8 cellular contexts compared by ENCODE assay signal in the genomic region with DNA sequence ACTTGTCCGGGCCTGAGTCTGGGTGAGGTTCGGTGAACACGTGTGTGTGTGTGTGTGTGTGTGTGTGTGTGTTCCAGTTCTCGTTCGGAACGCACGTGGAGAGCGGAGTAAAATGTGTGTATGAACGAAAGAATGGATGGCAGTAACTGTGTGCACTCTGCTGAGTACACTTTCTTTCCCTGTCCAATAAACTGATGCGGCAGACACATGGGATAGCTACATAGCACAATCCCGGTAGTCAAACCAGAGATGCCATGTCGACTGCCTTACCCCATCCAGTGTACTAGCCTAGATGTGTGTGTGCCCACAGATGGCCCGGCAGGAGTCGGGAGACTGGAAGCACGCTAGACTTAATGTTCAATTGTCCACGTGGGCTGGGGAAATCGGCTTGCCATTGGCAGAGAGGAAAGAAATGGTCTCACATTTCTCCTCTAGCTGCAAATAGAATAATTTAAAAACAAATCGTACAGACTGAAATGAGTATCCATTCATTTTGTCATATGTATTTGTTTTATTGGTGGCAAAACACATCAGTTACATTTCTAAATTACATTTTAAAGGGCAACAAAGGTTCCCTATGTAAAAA.
DNase-seq lines count a peak whose midpoint lies in the region; TF ChIP-seq lines count a peak whose summit lies in the region.

No MANE protein-coding gene starts in this region.

- H3K9ac ChIP-seq in Loucy (ENCODE audit: low read depth, low read length, poor library complexity, severe bottlenecking): peak overlapping the region; percentile 74

- TF ChIP-seq CTCF in Loucy (conservative IDR thresholded peaks at IDR 0.05; ENCODE audit: low read length): no peak

- H3K9me2 ChIP-seq in Loucy (replicated peaks; ENCODE audit: low read depth, low read length): no peaks in the 10 kb centered on the region

- no peaks in the 10 kb centered on the region for H3K9me3 Mint-ChIP-seq in activated T-cell treated with anti-CD3 and anti-CD28 coated beads, Interleukin-2, amount 50 U/mL, for 24 hours

- peak overlapping the region; percentile 85 for H3K27ac Mint-ChIP-seq in activated T-cell treated with anti-CD3 and anti-CD28 coated beads, Interleukin-2, amount 50 U/mL, for 24 hours

- peaks cover 18% of the 10 kb centered on the region for H4K20me1 ChIP-seq in Loucy (ENCODE audit: insufficient read depth, low read length, poor library complexity, severe bottlenecking)

- no peaks in the 10 kb centered on the region for H3K27me3 ChIP-seq in Loucy (ENCODE audit: insufficient read depth, low read length, poor library complexity, severe bottlenecking)

- H3K79me2 ChIP-seq in Loucy (ENCODE audit: insufficient read depth, low read length): peaks cover 37% of the 10 kb centered on the region

- peak overlapping the region; percentile 72 for H3K4me2 ChIP-seq in Loucy (ENCODE audit: low read depth, low read length, poor library complexity, severe bottlenecking)

- H3K4me3 ChIP-seq in Loucy (ENCODE audit: low read length, poor library complexity, severe bottlenecking) (peak overlapping the region; percentile 82), iPS-18c (ENCODE audit: insufficient read depth, low read depth, low read length) (peak overlapping the region; percentile 89), skeletal muscle cell (ENCODE audit: low read depth, low read length) (peak overlapping the region; percentile 95)

- H2AFZ ChIP-seq in Loucy (ENCODE audit: low read length): peak overlapping the region; percentile 93

- DNase-seq in activated T-cell treated with anti-CD3 and anti-CD28 coated beads, Interleukin-2, amount 50 U/mL, for 24 hours: no peak
- DNase-seq in activated T-cell treated with anti-CD3 and anti-CD28 coated beads, Interleukin-2, amount 50 U/mL, for 1 hour: no peak
- DNase-seq in HCEC 1CT: peak; percentile 90
- peak; percentile 89 for DNase-seq in RKO (ENCODE audit: low spot score)
- DNase-seq in T47D (ENCODE audit: low read depth in 1 of 2, low spot score in 1 of 2): peak; percentile 70 to 94
- DNase-seq in skeletal muscle cell (ENCODE audit: low read depth): peak; percentile 91

- H3K4me1 ChIP-seq in Loucy (ENCODE audit: insufficient read depth, low read length, poor library complexity, severe bottlenecking): peaks cover 26% of the 10 kb centered on the region

- no peaks in the 10 kb centered on the region for H3K36me3 Mint-ChIP-seq in activated T-cell treated with anti-CD3 and anti-CD28 coated beads, Interleukin-2, amount 50 U/mL, for 24 hours (ENCODE audit: low read depth)

- peak overlapping the region; percentile 75 for H3K4me3 Mint-ChIP-seq in activated T-cell treated with anti-CD3 and anti-CD28 coated beads, Interleukin-2, amount 50 U/mL, for 24 hours

- no peaks in the 10 kb centered on the region for H3K36me3 ChIP-seq in Loucy (ENCODE audit: insufficient read depth, low read length)

- no peaks in the 10 kb centered on the region for H3K9me3 ChIP-seq in Loucy (ENCODE audit: insufficient read depth, low read depth, low read length)
- H3K9me3 ChIP-seq in iPS-18c (ENCODE audit: control insufficient read depth, insufficient read depth, low read length): no peaks in the 10 kb centered on the region

- in situ Hi-C loops in T47D (cut with HindIII; ENCODE audit: low pct_unique_long_range_greater_than_20kb, low sequenced_read_pairs): no loop called here

- peaks cover 20% of the 10 kb centered on the region for H3K4me1 Mint-ChIP-seq in activated T-cell treated with anti-CD3 and anti-CD28 coated beads, Interleukin-2, amount 50 U/mL, for 24 hours (ENCODE audit: low read depth)

- H3F3A ChIP-seq in Loucy (ENCODE audit: low read depth): no peaks in the 10 kb centered on the region; the same call in 1 of the 2 replicates

- H3K27me3 Mint-ChIP-seq in activated T-cell treated with anti-CD3 and anti-CD28 coated beads, Interleukin-2, amount 50 U/mL, for 24 hours: peaks cover 59% of the 10 kb centered on the region

Comparison
In these comparisons a context has a peak if more than half of its experiments do, and no peak if none do; other contexts are left out.
1. DNase-seq: peak in HCEC 1CT (single experiment), RKO (single experiment), T47D (2 of 2) and skeletal muscle cell (single experiment); none in activated T-cell treated with anti-CD3 and anti-CD28 coated beads, Interleukin-2, amount 50 U/mL, for 24 hours (single experiment) and activated T-cell treated with anti-CD3 and anti-CD28 coated beads, Interleukin-2, amount 50 U/mL, for 1 hour (single experiment).
2. Peak in every context shown above with its lines, with median percentiles within 50 percentile points of each other: H3K4me3 ChIP-seq.